ENCODE assay signal across 32 cellular contexts in the genomic region with DNA sequence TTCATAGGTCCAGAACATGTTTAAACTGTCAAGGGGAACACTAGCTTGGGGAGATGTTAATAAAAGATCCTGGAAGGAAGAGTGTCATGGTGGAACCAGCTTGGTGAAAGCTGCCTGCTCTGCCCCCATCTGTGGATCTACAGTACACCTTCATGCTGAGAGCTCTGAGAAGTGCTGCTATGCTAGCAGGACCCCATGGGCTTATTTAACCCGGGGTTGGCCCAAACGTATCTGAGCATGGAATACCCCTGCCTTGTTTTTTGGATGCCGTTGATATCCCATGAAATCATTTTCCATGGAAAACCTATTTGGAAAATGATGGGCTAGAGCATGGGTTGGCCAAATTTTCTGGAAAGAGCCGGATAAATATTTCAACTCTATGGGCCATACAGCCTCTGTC.
"Had no signal": no experiment of that assay in that cellular context is flagged by ENCODE, and none has a peak within 500 bp of the region (broad histone marks: within the 10 kb centered on the region; RNA-seq: fewer than 3 reads in every experiment).

No MANE protein-coding gene starts in this region.

- DNase-seq: Karpas-422, Kasumi-1, MG63, MM.1S, MV-4-11, NCI-H1048, NCI-H1092, NCI-H1092 treated with DMSO at 0.1 percent for 48 hours, NCI-H1105, NCI-H1105 treated with DMSO at 0.1 percent for 48 hours, NCI-H1417, NCI-H1417 treated with DMSO at 0.1 percent for 48 hours, NCI-H1436, NCI-H1436 treated with DMSO at 0.1 percent for 48 hours, NCI-H146, NCI-H1694, NCI-H1694 treated with DMSO at 0.1 percent for 48 hours, NCI-H187, NCI-H187 treated with DMSO at 0.1 percent for 48 hours, NCI-H1930, NCI-H2081, NCI-H2081 treated with DMSO at 0.1 percent for 48 hours, NCI-H2107, NCI-H2171, NCI-H2171 treated with DMSO at 0.1 percent for 48 hours, NCI-H2227 treated with DMSO at 0.1 percent for 48 hours, NCI-H226, NCI-H345, NCI-H446, NCI-H446 treated with DMSO at 0.1 percent for 48 hours, NCI-H510A had no signal

- H3K27ac ChIP-seq: KMS-11 had no signal

- H3K9ac ChIP-seq: KMS-11 had no signal

- H3K27me3 ChIP-seq: MG63 had no signal

- H3K4me3 ChIP-seq: MG63 had no signal

- H3K9me3 ChIP-seq: MG63 had no signal
